Comparison of ENCODE assay signal across 26 cellular contexts in genomic region chr13:112343591-112343990, GRCh38. TPM values are rescaled to one million over a fixed set of nuclear protein-coding genes. Genes with fewer than 3 reads are reported as not detected.
"Had no signal": no experiment of that assay in that cellular context is flagged by ENCODE, and none has a peak within 500 bp of the region (broad histone marks: within the 10 kb centered on the region; RNA-seq: fewer than 3 reads in every experiment).

No MANE protein-coding gene starts in this region.

- H3K36me3 ChIP-seq: MG63 had no signal

- ATAC-seq: body of pancreas, Panc1, Right ventricle myocardium inferior, T-cell had no signal

- H3K4me1 ChIP-seq: body of pancreas had no signal

- H3K27ac ChIP-seq: body of pancreas, SK-N-MC, VCaP had no signal

- H3K9me3 ChIP-seq: body of pancreas, MG63 had no signal

- DNase-seq: activated CD4-positive, alpha-beta memory T cell treated with anti-CD3 and anti-CD28 coated beads for 36 hours; activated CD4-positive, alpha-beta T cell treated with anti-CD3 and anti-CD28 coated beads, Interleukin-2, amount 10 ng/mL, durations not matched to agents 7 days and 5 days; activated CD4-positive, CD25-positive, alpha-beta regulatory T cell; activated CD8-positive, alpha-beta memory T cell treated with anti-CD3 and anti-CD28 coated beads, Interleukin-2, amount 50 U/mL, for 4 hours; activated T-cell treated with anti-CD3 and anti-CD28 coated beads, Interleukin-2, amount 50 U/mL, for 1 hour; aorta; body of pancreas; MG63; MV-4-11; NCI-H1417 treated with DMSO at 0.1 percent for 48 hours; NCI-H1694; NCI-H2029; NCI-H510A treated with DMSO at 0.1 percent for 48 hours; NK-92 treated with Interleukin-12 subunit alpha and Interleukin-12 subunit beta, amount 100 ng/mL, for 24 hours; OCI-M1; RPMI8226; T-cell; T-helper 2 cell; T1000 had no signal

- H3K9me3 Mint-ChIP-seq: activated CD4-positive, alpha-beta memory T cell treated with anti-CD3 and anti-CD28 coated beads for 36 hours; activated CD4-positive, alpha-beta T cell treated with anti-CD3 and anti-CD28 coated beads, Interleukin-2, amount 10 ng/mL, durations not matched to agents 7 days and 5 days; activated naive CD4-positive, alpha-beta T cell treated with anti-CD3 and anti-CD28 coated beads, Interleukin-2, amount 50 U/mL, for 24 hours had no signal

- H3K4me3 Mint-ChIP-seq: activated CD4-positive, alpha-beta memory T cell treated with anti-CD3 and anti-CD28 coated beads for 36 hours; activated CD4-positive, alpha-beta T cell treated with anti-CD3 and anti-CD28 coated beads, Interleukin-2, amount 10 ng/mL, durations not matched to agents 7 days and 5 days; activated naive CD4-positive, alpha-beta T cell treated with anti-CD3 and anti-CD28 coated beads, Interleukin-2, amount 50 U/mL, for 24 hours; T-cell had no signal

- H3K4me1 Mint-ChIP-seq: activated CD4-positive, alpha-beta T cell treated with anti-CD3 and anti-CD28 coated beads, Interleukin-2, amount 10 ng/mL, durations not matched to agents 7 days and 5 days; activated naive CD4-positive, alpha-beta T cell treated with anti-CD3 and anti-CD28 coated beads, Interleukin-2, amount 50 U/mL, for 24 hours had no signal

- H3K4me3 ChIP-seq: body of pancreas, MG63, SK-N-MC had no signal

- H3K36me3 Mint-ChIP-seq: activated CD4-positive, alpha-beta memory T cell treated with anti-CD3 and anti-CD28 coated beads for 36 hours; activated naive CD4-positive, alpha-beta T cell treated with anti-CD3 and anti-CD28 coated beads, Interleukin-2, amount 50 U/mL, for 24 hours; T-cell had no signal

- H3K27ac Mint-ChIP-seq: activated CD4-positive, alpha-beta memory T cell treated with anti-CD3 and anti-CD28 coated beads for 36 hours; activated CD4-positive, alpha-beta T cell treated with anti-CD3 and anti-CD28 coated beads, Interleukin-2, amount 10 ng/mL, durations not matched to agents 7 days and 5 days; activated naive CD4-positive, alpha-beta T cell treated with anti-CD3 and anti-CD28 coated beads, Interleukin-2, amount 50 U/mL, for 24 hours; T-cell had no signal

RNA-seq across cellular contexts. Expression of gene SPACA7, which starts 32.6 kb away (rescaled TPM):
- total RNA-seq: activated CD4-positive, alpha-beta memory T cell treated with anti-CD3 and anti-CD28 coated beads for 36 hours; activated CD4-positive, alpha-beta T cell treated with anti-CD3 and anti-CD28 coated beads, Interleukin-2, amount 10 ng/mL, durations not matched to agents 7 days and 5 days; activated CD8-positive, alpha-beta memory T cell treated with anti-CD3 and anti-CD28 coated beads for 36 hours; body of pancreas; bronchial epithelial cell; Right ventricle myocardium inferior; T-cell had no signal
- polyA plus RNA-seq: aorta had no signal
